Comparison of ENCODE assay signal across 26 cellular contexts in genomic region chr4:1407657-1408333, GRCh38. TPM values are rescaled to one million over a fixed set of nuclear protein-coding genes. Genes with fewer than 3 reads are reported as not detected.
A peak's percentile ranks its signal among the peaks of the same experiment; 100 is the strongest.
DNase-seq lines count a peak whose midpoint lies in the region; ATAC-seq and TF ChIP-seq lines count a peak whose summit lies in the region.
"Had no signal": no experiment of that assay in that cellular context is flagged by ENCODE, and none has a peak within 500 bp of the region (broad histone marks: within the 10 kb centered on the region; RNA-seq: fewer than 3 reads in every experiment).

No MANE protein-coding gene starts in this region.

- TF ChIP-seq POLR2A in gastrocnemius medialis (IDR thresholded peaks at IDR 0.05): no peak

- H3K27ac ChIP-seq in gastrocnemius medialis: no peak overlapping the region
- H3K27ac ChIP-seq: heart left ventricle, tibial nerve had no signal

- no peaks in the 10 kb centered on the region for H3K9me3 ChIP-seq in gastrocnemius medialis
- H3K9me3 ChIP-seq: heart left ventricle, tibial nerve had no signal

- in situ Hi-C loops in GM13977 (cut with MboI; ENCODE audit: low pct_unique_long_range_greater_than_20kb, low sequenced_read_pairs, unreplicated experiment): no loop called here
- in situ Hi-C loops in gastrocnemius medialis (cut with MboI; ENCODE audit: low sequenced_read_pairs in 4 of 4): no loop called here

- peak overlapping the region in 1 of 4 donors; percentile 10 for H3K4me3 ChIP-seq in gastrocnemius medialis
- H3K4me3 ChIP-seq: heart left ventricle, tibial nerve had no signal

- H3K36me3 ChIP-seq in gastrocnemius medialis: no peaks in the 10 kb centered on the region
- H3K36me3 ChIP-seq: heart left ventricle, tibial nerve had no signal

- peak; percentile 17 for DNase-seq in activated CD8-positive, alpha-beta memory T cell treated with anti-CD3 and anti-CD28 coated beads for 24 hours
- DNase-seq in activated CD8-positive, alpha-beta memory T cell treated with anti-CD3 and anti-CD28 coated beads, Interleukin-2, amount 50 U/mL, for 4 hours: no peak
- DNase-seq in GM13977 (ENCODE audit: low spot score) (peak; percentile 38), mesenteric fat pad (ENCODE audit: low spot score) (peak; percentile 68), midbrain (lab: John Stamatoyannopoulos, UW) (no peak), gastrocnemius medialis (no peak)
- DNase-seq in activated T-helper 1 cell treated with anti-CD3 and anti-CD28 coated beads, Interleukin-12 subunit alpha, Interleukin-12 subunit beta, Interleukin-2, Interleukin-4 antibody, amounts not matched to agents 30 ng/mL and 10 ng/mL and 1 ng/mL, durations not matched to agents 14 hours and 24 hours and 36 hours (ENCODE audit: low spot score): no peak
- DNase-seq: activated B cell treated with CpG ODN at 0.5 μM for 24 hours; activated naive CD4-positive, alpha-beta T cell treated with anti-CD3 and anti-CD28 coated beads for 36 hours; CD8-positive, alpha-beta T cell; cerebellar nuclear complex; DND-41; effector memory CD4-positive, alpha-beta T cell; kidney; naive thymus-derived CD4-positive, alpha-beta T cell; NCI-H2227 treated with DMSO at 0.1 percent for 48 hours; SHP77 treated with DMSO at 0.1 percent for 48 hours; stimulated activated naive CD4-positive, alpha-beta T cell treated with Interleukin-2 at 50 U/mL for 16 hours had no signal

- ATAC-seq in gastrocnemius medialis (no peak), GM19023 (IDR thresholded peaks at IDR 0.05; ENCODE audit: unreplicated experiment) (no peak)
- ATAC-seq: CD8-positive, alpha-beta T cell; HCT116; heart left ventricle; naive thymus-derived CD4-positive, alpha-beta T cell had no signal

- H3K27ac Mint-ChIP-seq in activated T-helper 1 cell treated with anti-CD3 and anti-CD28 coated beads, Interleukin-12 subunit alpha, Interleukin-12 subunit beta, Interleukin-2, Interleukin-4 antibody, amounts not matched to agents 30 ng/mL and 10 ng/mL and 1 ng/mL, durations not matched to agents 14 hours and 24 hours and 36 hours: peak overlapping the region; percentile 55
- H3K27ac Mint-ChIP-seq: activated B cell treated with CpG ODN at 0.5 μM for 24 hours; activated naive CD4-positive, alpha-beta T cell treated with anti-CD3 and anti-CD28 coated beads for 36 hours; CD8-positive, alpha-beta T cell had no signal

- peaks cover 3% of the 10 kb centered on the region for H3K9me3 Mint-ChIP-seq in activated T-helper 1 cell treated with anti-CD3 and anti-CD28 coated beads, Interleukin-12 subunit alpha, Interleukin-12 subunit beta, Interleukin-2, Interleukin-4 antibody, amounts not matched to agents 30 ng/mL and 10 ng/mL and 1 ng/mL, durations not matched to agents 14 hours and 24 hours and 36 hours
- H3K9me3 Mint-ChIP-seq: activated B cell treated with CpG ODN at 0.5 μM for 24 hours; activated naive CD4-positive, alpha-beta T cell treated with anti-CD3 and anti-CD28 coated beads for 36 hours; CD8-positive, alpha-beta T cell had no signal

- no peaks in the 10 kb centered on the region for H3K4me1 Mint-ChIP-seq in activated T-helper 1 cell treated with anti-CD3 and anti-CD28 coated beads, Interleukin-12 subunit alpha, Interleukin-12 subunit beta, Interleukin-2, Interleukin-4 antibody, amounts not matched to agents 30 ng/mL and 10 ng/mL and 1 ng/mL, durations not matched to agents 14 hours and 24 hours and 36 hours (ENCODE audit: low read depth)

- peaks cover 29% of the 10 kb centered on the region for H3K27me3 Mint-ChIP-seq in activated T-helper 1 cell treated with anti-CD3 and anti-CD28 coated beads, Interleukin-12 subunit alpha, Interleukin-12 subunit beta, Interleukin-2, Interleukin-4 antibody, amounts not matched to agents 30 ng/mL and 10 ng/mL and 1 ng/mL, durations not matched to agents 14 hours and 24 hours and 36 hours (ENCODE audit: insufficient read depth)

- H3K4me1 ChIP-seq in gastrocnemius medialis: peaks cover 0 to 6% of the 10 kb centered on the region in 2 donors

- H3K4me3 Mint-ChIP-seq in activated T-helper 1 cell treated with anti-CD3 and anti-CD28 coated beads, Interleukin-12 subunit alpha, Interleukin-12 subunit beta, Interleukin-2, Interleukin-4 antibody, amounts not matched to agents 30 ng/mL and 10 ng/mL and 1 ng/mL, durations not matched to agents 14 hours and 24 hours and 36 hours: no peak overlapping the region
- H3K4me3 Mint-ChIP-seq: activated B cell treated with CpG ODN at 0.5 μM for 24 hours; activated naive CD4-positive, alpha-beta T cell treated with anti-CD3 and anti-CD28 coated beads for 36 hours; CD8-positive, alpha-beta T cell had no signal

- TF ChIP-seq CTCF in GM13977 (IDR thresholded peaks at IDR 0.05; ENCODE audit: extremely low read depth, insufficient read depth, missing control alignments): no peak
- no peak for TF ChIP-seq CTCF in gastrocnemius medialis (IDR thresholded peaks at IDR 0.05 in 4 of 5, conservative IDR thresholded peaks at IDR 0.05 in 1 of 5)

- peaks cover 81 to 87% (median 81%) of the 10 kb centered on the region in 3 donors for H3K27me3 ChIP-seq in gastrocnemius medialis

- peaks cover 6% of the 10 kb centered on the region for H3K36me3 Mint-ChIP-seq in activated T-helper 1 cell treated with anti-CD3 and anti-CD28 coated beads, Interleukin-12 subunit alpha, Interleukin-12 subunit beta, Interleukin-2, Interleukin-4 antibody, amounts not matched to agents 30 ng/mL and 10 ng/mL and 1 ng/mL, durations not matched to agents 14 hours and 24 hours and 36 hours (ENCODE audit: low read depth)
- H3K36me3 Mint-ChIP-seq: CD8-positive, alpha-beta T cell had no signal

- intact Hi-C loops in activated T-helper 1 cell treated with anti-CD3 and anti-CD28 coated beads, Interleukin-12 subunit alpha, Interleukin-12 subunit beta, Interleukin-2, Interleukin-4 antibody, amounts not matched to agents 30 ng/mL and 10 ng/mL and 1 ng/mL, durations not matched to agents 14 hours and 24 hours and 36 hours (cut with micrococcal nuclease): loop anchor here (5.0 kb wide), 1 partner anchor 830 kb away; the partner anchor contains the start of gene TMEM271
- intact Hi-C loops in gastrocnemius medialis (cut with DNase I; ENCODE audit: low total_unique reads): no loop called here

RNA-seq across cellular contexts. Expression of gene NKX1-1, which starts 1.6 kb away (rescaled TPM):
- not detected in 2 replicates for total RNA-seq in activated T-helper 1 cell treated with anti-CD3 and anti-CD28 coated beads, Interleukin-12 subunit alpha, Interleukin-12 subunit beta, Interleukin-2, Interleukin-4 antibody, amounts not matched to agents 30 ng/mL and 10 ng/mL and 1 ng/mL, durations not matched to agents 14 hours and 24 hours and 36 hours
- total RNA-seq in mesenteric fat pad (not detected), gastrocnemius medialis (not detected)
- total RNA-seq: activated B cell treated with CpG ODN at 0.5 μM for 24 hours; activated naive CD4-positive, alpha-beta T cell treated with anti-CD3 and anti-CD28 coated beads for 36 hours; astrocyte; CD8-positive, alpha-beta T cell; heart left ventricle; kidney; lung microvascular endothelial cell; MCF 10A; naive thymus-derived CD4-positive, alpha-beta T cell; T-helper 2 cell treated with Interferon-gamma antibody and Interleukin-4, amounts not matched to agents 100 ng/mL and 5 ng/mL, for 36 hours; tibial nerve had no signal

Comparison
In these comparisons a context has a peak if more than half of its experiments do, and no peak if none do; other contexts are left out.
1. DNase-seq: peak in activated CD8-positive, alpha-beta memory T cell treated with anti-CD3 and anti-CD28 coated beads for 24 hours (single experiment), GM13977 (single experiment) and mesenteric fat pad (single experiment); none in activated CD8-positive, alpha-beta memory T cell treated with anti-CD3 and anti-CD28 coated beads, Interleukin-2, amount 50 U/mL, for 4 hours (single experiment), activated T-helper 1 cell treated with anti-CD3 and anti-CD28 coated beads, Interleukin-12 subunit alpha, Interleukin-12 subunit beta, Interleukin-2, Interleukin-4 antibody, amounts not matched to agents 30 ng/mL and 10 ng/mL and 1 ng/mL, durations not matched to agents 14 hours and 24 hours and 36 hours (single experiment), midbrain (single experiment) and gastrocnemius medialis (0 of 2).